ENCODE assay signal across 9 cellular contexts in the genomic region with DNA sequence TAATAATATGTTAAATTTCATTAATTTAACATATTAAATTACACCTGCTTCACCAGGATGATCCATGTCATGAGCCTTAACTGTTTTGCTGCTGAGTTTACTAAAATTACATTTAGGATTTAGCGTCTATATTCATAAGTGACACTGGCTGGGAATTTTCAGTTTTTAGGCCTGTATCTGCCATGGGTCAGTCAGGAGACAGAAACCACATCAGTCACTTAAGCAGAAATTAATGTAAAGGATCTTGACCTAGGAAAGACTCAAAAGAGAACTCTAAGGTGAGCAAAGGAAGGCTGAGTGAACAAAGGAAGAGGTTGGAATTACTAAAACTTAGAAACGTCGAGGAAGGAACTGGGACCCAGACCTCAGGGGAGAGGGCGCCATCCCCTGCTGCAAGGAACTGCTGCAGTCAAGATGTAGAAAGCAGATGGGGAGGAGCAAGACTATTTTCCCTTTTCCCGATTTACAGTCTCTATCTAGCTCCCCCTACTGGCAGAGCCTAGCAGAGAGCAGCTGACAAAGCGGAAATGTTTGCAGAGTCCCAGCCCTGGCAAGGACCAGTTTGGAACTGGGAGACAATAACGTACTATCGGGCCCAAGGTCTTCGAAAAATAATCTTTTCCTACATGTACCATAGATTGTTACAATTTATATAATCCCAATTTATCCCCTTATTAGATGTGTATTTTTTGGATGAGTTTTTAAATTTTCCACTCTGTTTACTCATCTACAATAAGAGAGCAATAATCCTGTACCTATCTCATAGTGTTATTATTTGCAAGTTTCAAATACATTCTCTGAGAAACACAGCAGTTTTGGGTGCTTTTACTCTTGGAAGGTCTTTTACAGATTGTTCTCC. TPM values are rescaled to one million over a fixed set of nuclear protein-coding genes. Genes with fewer than 3 reads are reported as not detected.
A peak's percentile ranks its signal among the peaks of the same experiment; 100 is the strongest.
DNase-seq lines count a peak whose midpoint lies in the region; ATAC-seq, FAIRE-seq and TF ChIP-seq lines count a peak whose summit lies in the region.
"Had no signal": no experiment of that assay in that cellular context is flagged by ENCODE, and none has a peak within 500 bp of the region (broad histone marks: within the 10 kb centered on the region; RNA-seq: fewer than 3 reads in every experiment).

No MANE protein-coding gene starts in this region.

- H3K27ac ChIP-seq in astrocyte (ENCODE audit: low read depth, low read length): no peak overlapping the region
- H3K27ac ChIP-seq in right atrium auricular region: no peak overlapping the region

- peak; percentile 90 for FAIRE-seq in astrocyte (lab: Jason Lieb, UNC)
- FAIRE-seq: frontal cortex had no signal

- H2AFZ ChIP-seq in astrocyte (ENCODE audit: low read depth, low read length): peak overlapping the region; percentile 66

- H3K9me3 ChIP-seq in astrocyte (ENCODE audit: insufficient read depth, low read depth, low read length) (no peaks in the 10 kb centered on the region), right atrium auricular region (no peaks in the 10 kb centered on the region)

- H3K4me3 ChIP-seq in astrocyte (ENCODE audit: insufficient read depth, low read depth, low read length) (no peak overlapping the region), right atrium auricular region (no peak overlapping the region), retinal pigment epithelial cell (ENCODE audit: low read length) (no peak overlapping the region)

- no peaks in the 10 kb centered on the region for H3K79me2 ChIP-seq in astrocyte (ENCODE audit: insufficient read depth, low read length)

- H4K20me1 ChIP-seq in astrocyte (ENCODE audit: insufficient read depth, low read length): no peaks in the 10 kb centered on the region

- no peaks in the 10 kb centered on the region for H3K9me3 Mint-ChIP-seq in astrocyte (ENCODE audit: unreplicated experiment)

- H3K27ac Mint-ChIP-seq in astrocyte (ENCODE audit: unreplicated experiment): no peak overlapping the region

- no peak overlapping the region for H3K9ac ChIP-seq in astrocyte (ENCODE audit: low read length)

- peaks cover 2% of the 10 kb centered on the region for H3K4me1 Mint-ChIP-seq in astrocyte (ENCODE audit: low read depth, unreplicated experiment)

- H3K36me3 Mint-ChIP-seq in astrocyte (ENCODE audit: low read depth, unreplicated experiment): no peaks in the 10 kb centered on the region

- TF ChIP-seq CTCF in astrocyte (IDR thresholded peaks at IDR 0.05; ENCODE audit: insufficient read depth, low read depth, low read length) (peak; percentile 77), right atrium auricular region (IDR thresholded peaks at IDR 0.05) (peak; percentile 59 to 83), retinal pigment epithelial cell (conservative IDR thresholded peaks at IDR 0.05; ENCODE audit: low read depth, low read length) (peak; percentile 99)

- H3K36me3 ChIP-seq in astrocyte (ENCODE audit: insufficient read depth, low read length) (no peaks in the 10 kb centered on the region), right atrium auricular region (no peaks in the 10 kb centered on the region)

- H3K27me3 ChIP-seq in astrocyte (ENCODE audit: insufficient read depth, low read length) (no peaks in the 10 kb centered on the region), right atrium auricular region (no peaks in the 10 kb centered on the region)

- no peaks in the 10 kb centered on the region for H3K4me1 ChIP-seq in astrocyte (ENCODE audit: insufficient read depth, low read length)
- peaks cover 0 to 4% of the 10 kb centered on the region in 2 donors for H3K4me1 ChIP-seq in right atrium auricular region

- ATAC-seq in HG02610 (IDR thresholded peaks at IDR 0.05; ENCODE audit: unreplicated experiment): peak; percentile 83

- no peak overlapping the region for H3K4me3 Mint-ChIP-seq in astrocyte (ENCODE audit: unreplicated experiment)

- H3K27me3 Mint-ChIP-seq in astrocyte (ENCODE audit: low read depth, unreplicated experiment): peaks cover 1% of the 10 kb centered on the region

- peak overlapping the region; percentile 54 for H3K4me2 ChIP-seq in astrocyte (ENCODE audit: low read length)

- peak; percentile 27 for DNase-seq in GM04503 (ENCODE audit: low read depth)
- DNase-seq in NCI-H187 (lab: John Stamatoyannopoulos, UW): peak; percentile 9 to 20
- DNase-seq in SW 1271 (lab: John Stamatoyannopoulos, UW): peak; percentile 12 to 47
- peak; percentile 65 for DNase-seq in astrocyte (ENCODE audit: low read depth)
- peak; percentile 79 for DNase-seq in right atrium auricular region (ENCODE audit: low spot score)
- DNase-seq in retinal pigment epithelial cell (ENCODE audit: low read depth): peak; percentile 56
- DNase-seq in cortex of kidney (lab: John Stamatoyannopoulos, UW): no peak

RNA-seq across cellular contexts. Expression of a gene that starts 22.6 kb away (rescaled TPM):
- 77.6 and 86.1 TPM in 2 replicates for total RNA-seq in astrocyte
- total RNA-seq in right atrium auricular region: 10 to 100 TPM; 70.7 to 72.2 TPM

RNA-seq across cellular contexts. Expression of a gene that starts 53.7 kb away (rescaled TPM):
- total RNA-seq in astrocyte: 1.2 and 1.3 TPM in 2 replicates
- 10 to 100 TPM in 1 of 2 donors, 1 to 10 TPM in 1; 6.2 to 14.1 TPM for total RNA-seq in right atrium auricular region
